In genomic region chr14:89452281-89452680, GRCh38 we compare ENCODE assay signal across 2 cellular contexts.
TF ChIP-seq lines count a peak whose summit lies in the region.

No MANE protein-coding gene starts in this region.

TF ChIP-seq in WTC11, 78 proteins besides CTCF, POLR2A, EP300 and RAD21:
- no peak for TF ChIP-seq ZNF232 (CRISPR knock-in tag; IDR thresholded peaks at IDR 0.05)
- no peak for TF ChIP-seq JAZF1 (CRISPR knock-in tag; IDR thresholded peaks at IDR 0.05)
- TF ChIP-seq NR1H2 (CRISPR knock-in tag; IDR thresholded peaks at IDR 0.05) = no peak
- TF ChIP-seq USF1 (CRISPR knock-in tag; IDR thresholded peaks at IDR 0.05) = no peak
- TF ChIP-seq ZNF219 (CRISPR knock-in tag; IDR thresholded peaks at IDR 0.05; ENCODE audit: borderline replicate concordance) = no peak
- no peak for TF ChIP-seq NR3C1 (CRISPR knock-in tag; conservative IDR thresholded peaks at IDR 0.05; ENCODE audit: low read depth)
- TF ChIP-seq OVOL2 (CRISPR knock-in tag; IDR thresholded peaks at IDR 0.05; ENCODE audit: borderline replicate concordance) = no peak
- TF ChIP-seq IRF2 (CRISPR knock-in tag; IDR thresholded peaks at IDR 0.05; ENCODE audit: borderline replicate concordance, low read depth) = no peak
- no peak for TF ChIP-seq HMGXB4 (CRISPR knock-in tag; IDR thresholded peaks at IDR 0.05)
- TF ChIP-seq ZNF416 (CRISPR knock-in tag; IDR thresholded peaks at IDR 0.05) = no peak
- no peak for TF ChIP-seq MLX (CRISPR knock-in tag; IDR thresholded peaks at IDR 0.05)
- TF ChIP-seq ZNF512 (CRISPR knock-in tag; IDR thresholded peaks at IDR 0.05; ENCODE audit: borderline replicate concordance) = no peak
- no peak for TF ChIP-seq KAT7 (CRISPR knock-in tag; IDR thresholded peaks at IDR 0.05; ENCODE audit: borderline replicate concordance)
- no peak for TF ChIP-seq NFE2L1 (CRISPR knock-in tag; IDR thresholded peaks at IDR 0.05)
- no peak for TF ChIP-seq GTF2I (CRISPR knock-in tag; conservative IDR thresholded peaks at IDR 0.05)
- no peak for TF ChIP-seq SOX15 (CRISPR knock-in tag; IDR thresholded peaks at IDR 0.05)

TF ChIP-seq in H1, 55 proteins besides CTCF, POLR2A, EP300 and RAD21:
- TF ChIP-seq ATF3 (IDR thresholded peaks at IDR 0.05; ENCODE audit: insufficient read depth, low read depth, low read length) = no peak
- no peak for TF ChIP-seq CHD2 (IDR thresholded peaks at IDR 0.05; ENCODE audit: low read length)
- no peak for TF ChIP-seq KDM1A (IDR thresholded peaks at IDR 0.05; ENCODE audit: borderline replicate concordance, low read length)
- TF ChIP-seq CTBP2 (IDR thresholded peaks at IDR 0.05; ENCODE audit: borderline replicate concordance, insufficient read depth, insufficient read length, low read length) = no peak
- TF ChIP-seq TCF12 (IDR thresholded peaks at IDR 0.05; ENCODE audit: low read depth, low read length) = no peak
- TF ChIP-seq KDM5A (IDR thresholded peaks at IDR 0.05; ENCODE audit: low read length) = no peak
- TF ChIP-seq TEAD4 (IDR thresholded peaks at IDR 0.05; ENCODE audit: low read depth, low read length) = no peak
- TF ChIP-seq JUND (IDR thresholded peaks at IDR 0.05; ENCODE audit: low read length) = no peak
